Comparison of ENCODE assay signal across 30 cellular contexts in genomic region chr20:1424336-1424735, GRCh38.
"Had no signal": no experiment of that assay in that cellular context is flagged by ENCODE, and none has a peak within 500 bp of the region (broad histone marks: within the 10 kb centered on the region; RNA-seq: fewer than 3 reads in every experiment).

No MANE protein-coding gene starts in this region.

- H3K4me1 ChIP-seq: heart left ventricle, left lung had no signal

- H3K9me3 ChIP-seq: ovary, thoracic aorta had no signal

- H3K4me3 Mint-ChIP-seq: activated naive CD4-positive, alpha-beta T cell treated with anti-CD3 and anti-CD28 coated beads, Interleukin-2, amount 10 ng/mL, durations not matched to agents 7 days and 5 days; activated naive CD8-positive, alpha-beta T cell treated with anti-CD3 and anti-CD28 coated beads, Interleukin-2, amount 10 ng/mL, durations not matched to agents 7 days and 5 days; activated T-helper 1 cell treated with anti-CD3 and anti-CD28 coated beads, Interleukin-12 subunit alpha, Interleukin-12 subunit beta, Interleukin-2, Interleukin-4 antibody, amounts not matched to agents 30 ng/mL and 10 ng/mL and 1 ng/mL, durations not matched to agents 14 hours and 24 hours and 36 hours; central memory CD8-positive, alpha-beta T cell; mesothelial cell of epicardium; naive B cell; stimulated activated effector memory CD8-positive, alpha-beta T cell treated with anti-CD3 and anti-CD28 coated beads, Interleukin-12 subunit alpha, Interleukin-12 subunit beta, amount 100 ng/mL, for 72 hours; stimulated activated naive CD8-positive, alpha-beta T cell treated with anti-CD3 and anti-CD28 coated beads, Interleukin-15, Interleukin-2, amounts not matched to agents 100 ng/mL and 50 ng/mL, for 24 hours; T-helper 1 cell treated with Interleukin-12 subunit alpha and Interleukin-12 subunit beta and Interleukin-4 antibody, amounts not matched to agents 30 μg/mL and 1 μg/mL, for 36 hours had no signal

- DNase-seq: activated CD4-positive, alpha-beta T cell treated with anti-CD3 and anti-CD28 coated beads, Interleukin-2, amount 50 U/mL, for 48 hours; activated CD8-positive, alpha-beta memory T cell treated with anti-CD3 and anti-CD28 coated beads, Interleukin-2, amount 50 U/mL, for 4 hours; activated effector memory CD4-positive, alpha-beta T cell treated with anti-CD3 and anti-CD28 coated beads, Interleukin-2, amount 50 U/mL, for 16 hours; activated naive CD8-positive, alpha-beta T cell treated with anti-CD3 and anti-CD28 coated beads, Interleukin-2, amount 10 ng/mL, durations not matched to agents 7 days and 5 days; activated T-cell treated with anti-CD3 and anti-CD28 coated beads, Interleukin-2, amount 50 U/mL, for 1 hour; amniotic stem cell; effector memory CD4-positive, alpha-beta T cell; heart left ventricle; left lung; naive B cell; ovary; stimulated activated CD4-positive, alpha-beta T cell treated with anti-CD3 and anti-CD28 coated beads, Interleukin-4, amount 100 ng/mL, for 24 hours; T-helper 9 cell had no signal

- H3K36me3 ChIP-seq: heart left ventricle, left lung, ovary, thoracic aorta had no signal

- H3K27me3 Mint-ChIP-seq: activated naive CD8-positive, alpha-beta T cell treated with anti-CD3 and anti-CD28 coated beads, Interleukin-2, amount 10 ng/mL, durations not matched to agents 7 days and 5 days had no signal

- H3K27ac Mint-ChIP-seq: activated naive CD4-positive, alpha-beta T cell treated with anti-CD3 and anti-CD28 coated beads, Interleukin-2, amount 10 ng/mL, durations not matched to agents 7 days and 5 days; activated naive CD8-positive, alpha-beta T cell treated with anti-CD3 and anti-CD28 coated beads, Interleukin-2, amount 10 ng/mL, durations not matched to agents 7 days and 5 days; activated T-helper 1 cell treated with anti-CD3 and anti-CD28 coated beads, Interleukin-12 subunit alpha, Interleukin-12 subunit beta, Interleukin-2, Interleukin-4 antibody, amounts not matched to agents 30 ng/mL and 10 ng/mL and 1 ng/mL, durations not matched to agents 14 hours and 24 hours and 36 hours; mesothelial cell of epicardium; progenitor cell of endocrine pancreas; stimulated activated effector memory CD8-positive, alpha-beta T cell treated with anti-CD3 and anti-CD28 coated beads, Interleukin-12 subunit alpha, Interleukin-12 subunit beta, amount 100 ng/mL, for 72 hours; stimulated activated naive CD8-positive, alpha-beta T cell treated with anti-CD3 and anti-CD28 coated beads, Interleukin-15, Interleukin-2, amounts not matched to agents 100 ng/mL and 50 ng/mL, for 24 hours; T-helper 1 cell treated with Interleukin-12 subunit alpha and Interleukin-12 subunit beta and Interleukin-4 antibody, amounts not matched to agents 30 μg/mL and 1 μg/mL, for 36 hours had no signal

- ATAC-seq: activated CD4-positive, CD25-positive, alpha-beta regulatory T cell treated with anti-CD3 and anti-CD28 coated beads, Interleukin-2, amount 50 U/mL, for 24 hours; heart left ventricle; sciatic nerve; stimulated activated effector memory CD8-positive, alpha-beta T cell treated with anti-CD3 and anti-CD28 coated beads, Interleukin-12 subunit alpha, Interleukin-12 subunit beta, amount 100 ng/mL, for 72 hours had no signal

- H3K27ac ChIP-seq: heart left ventricle, left lung, ovary, skin epidermis, thoracic aorta, VCaP had no signal

- FAIRE-seq: colon, TTC549, urothelium cell line had no signal

- H3K4me3 ChIP-seq: heart left ventricle, left lung, lung, ovary, skin epidermis, thoracic aorta had no signal

- H3K27me3 ChIP-seq: left lung, ovary had no signal

- H3K4me1 Mint-ChIP-seq: central memory CD8-positive, alpha-beta T cell; mesothelial cell of epicardium; naive B cell; stimulated activated effector memory CD8-positive, alpha-beta T cell treated with anti-CD3 and anti-CD28 coated beads, Interleukin-12 subunit alpha, Interleukin-12 subunit beta, amount 100 ng/mL, for 72 hours had no signal

- H3K36me3 Mint-ChIP-seq: activated naive CD4-positive, alpha-beta T cell treated with anti-CD3 and anti-CD28 coated beads, Interleukin-2, amount 10 ng/mL, durations not matched to agents 7 days and 5 days; mesothelial cell of epicardium; stimulated activated effector memory CD8-positive, alpha-beta T cell treated with anti-CD3 and anti-CD28 coated beads, Interleukin-12 subunit alpha, Interleukin-12 subunit beta, amount 100 ng/mL, for 72 hours had no signal

- H3K9me3 Mint-ChIP-seq: central memory CD8-positive, alpha-beta T cell; stimulated activated effector memory CD8-positive, alpha-beta T cell treated with anti-CD3 and anti-CD28 coated beads, Interleukin-12 subunit alpha, Interleukin-12 subunit beta, amount 100 ng/mL, for 72 hours had no signal
